In genomic region chr6:32127409-32127716, GRCh38 we compare ENCODE assay signal across 8 cellular contexts. TPM values are rescaled to one million over a fixed set of nuclear protein-coding genes. Genes with fewer than 3 reads are reported as not detected.
DNase-seq lines count a peak whose midpoint lies in the region; ATAC-seq and TF ChIP-seq lines count a peak whose summit lies in the region.

No MANE protein-coding gene starts in this region.

- WGBS in heart left ventricle, 4 donors, result 6 to 7% (median 6%) methylated on average over 9 of the region's 9 CpGs
- WGBS in mesodermal cell (ENCODE audit: insufficient coverage in 2 of 2), 2 experiments, result 15 to 28% methylated on average over 7 to 9 of the region's 9 CpGs
- 3% methylated on average over 9 of the region's 9 CpGs for WGBS in urinary bladder

- H3K4me3 ChIP-seq in heart left ventricle, result peak overlapping the region; percentile 61 to 100 (median 84)
- peak overlapping the region; percentile 98 for H3K4me3 ChIP-seq in mesodermal cell (ENCODE audit: extremely low read depth, insufficient read depth, low read length, poor library complexity, severe bottlenecking)
- peak overlapping the region; percentile 90 for H3K4me3 ChIP-seq in urinary bladder (ENCODE audit: low read depth, low read length)

- peaks cover 48% of the 10 kb centered on the region for H3K36me3 Mint-ChIP-seq in MCF 10A (ENCODE audit: insufficient read depth, unreplicated experiment)

- POLR2A ChIA-PET in MCF 10A (lab: Yijun Ruan, JAX), result interaction anchor here (0.5 to 5.1 kb wide), 13 partner anchors 10 to 666 kb away, joined by 3 to 100 read pairs (median 6); partner anchors contain the start of genes AGPAT1, BAG6, DXO and PBX2

- H3K4me1 ChIP-seq in heart left ventricle, result peaks cover 11 to 38% (median 25%) of the 10 kb centered on the region in 12 donors
- peaks cover 16% of the 10 kb centered on the region for H3K4me1 ChIP-seq in mesodermal cell (ENCODE audit: control insufficient read depth, insufficient read depth, low read length, poor library complexity, severe bottlenecking)
- H3K4me1 ChIP-seq in urinary bladder (ENCODE audit: insufficient read depth), result no peaks in the 10 kb centered on the region

- no peaks in the 10 kb centered on the region for H3K27me3 ChIP-seq in heart left ventricle

- intact Hi-C loops in heart left ventricle (cut with DNase I), result loop anchor here in 3 of 10 donors (5.0 kb wide), 3 partner anchors 50 to 845 kb away; partner anchors contain the start of genes AGPAT1 (in 1 of the 3), GPSM3 (in 1 of the 3), PBX2 (in 1 of the 3) and RNF5 (in 1 of the 3)
- intact Hi-C loops in Right ventricle myocardium superior (cut with DNase I), result no loop called here
- intact Hi-C loops in MCF 10A (cut with micrococcal nuclease), result no loop called here

- peak overlapping the region in 11 of 12 donors; percentile 77 to 94 (median 87) for H3K27ac ChIP-seq in heart left ventricle
- peak overlapping the region; percentile 94 for H3K27ac ChIP-seq in mesodermal cell (ENCODE audit: low read depth, low read length, severe bottlenecking)
- H3K27ac ChIP-seq in urinary bladder (ENCODE audit: low read depth), result no peak overlapping the region

- H3K27ac Mint-ChIP-seq in MCF 10A (ENCODE audit: low read depth, unreplicated experiment), result peak overlapping the region; percentile 96

- no TSS peak for BruUV-seq in MCF 10A (replicated peaks; lab: Mats Ljungman, UMichigan)

- peaks cover 26% of the 10 kb centered on the region for H3K4me1 Mint-ChIP-seq in MCF 10A (ENCODE audit: insufficient read depth, unreplicated experiment)

- TF ChIP-seq CTCF in heart left ventricle (IDR thresholded peaks at IDR 0.05) (no peak), MCF 10A (IDR thresholded peaks at IDR 0.05; ENCODE audit: unreplicated experiment) (no peak)

- ATAC-seq in heart left ventricle (no peak), Right ventricle myocardium superior (ENCODE audit: poor library complexity) (no peak), GM19467 (IDR thresholded peaks at IDR 0.05; ENCODE audit: unreplicated experiment) (no peak), HG02763 (IDR thresholded peaks at IDR 0.05; ENCODE audit: unreplicated experiment) (no peak)

- H3K4me3 Mint-ChIP-seq in MCF 10A (ENCODE audit: unreplicated experiment), result peak overlapping the region; percentile 99

- no peak for TF ChIP-seq POLR2A in heart left ventricle (IDR thresholded peaks at IDR 0.05)
- no peak for TF ChIP-seq POLR2A in erythroblast (IDR thresholded peaks at IDR 0.05; ENCODE audit: low read length)

- CTCF ChIA-PET in MCF 10A (lab: Yijun Ruan, JAX), result interaction anchor here (0.6 to 2.0 kb wide), 4 partner anchors 9 to 165 kb away, joined by 4 to 9 read pairs (median 6); no protein-coding TSS in a partner anchor

- no peaks in the 10 kb centered on the region for H3K9me3 ChIP-seq in heart left ventricle
- no peaks in the 10 kb centered on the region for H3K9me3 ChIP-seq in mesodermal cell (ENCODE audit: control insufficient read depth, low read length)

- H3K36me3 ChIP-seq in heart left ventricle (peaks cover 0 to 48% (median 43%) of the 10 kb centered on the region in 9 donors), mesodermal cell (ENCODE audit: control insufficient read depth, insufficient read depth, low read length) (peaks cover 36% of the 10 kb centered on the region), urinary bladder (ENCODE audit: insufficient read depth) (no peaks in the 10 kb centered on the region)

- no peaks in the 10 kb centered on the region for H3K27me3 Mint-ChIP-seq in MCF 10A (ENCODE audit: insufficient read depth, unreplicated experiment)

- DNase-seq in heart left ventricle (no peak), Right ventricle myocardium superior (no peak), MCF 10A (ENCODE audit: unreplicated experiment) (no peak), erythroblast (lab: John Stamatoyannopoulos, UW) (no peak)

- H3K9me3 Mint-ChIP-seq in MCF 10A (ENCODE audit: unreplicated experiment), result no peaks in the 10 kb centered on the region

RNA-seq across cellular contexts. Expression of gene ATF6B, which starts 0.7 kb away (rescaled TPM):
- 10 to 100 TPM; 11.1 to 56.8 (median 28.7) TPM for total RNA-seq in heart left ventricle
- 10 to 100 TPM; 26.8 to 28.8 TPM for polyA plus RNA-seq in heart left ventricle
- total RNA-seq in Right ventricle myocardium superior, result 21.5 TPM
- total RNA-seq in MCF 10A (2022), result 65.6 and 86.5 TPM in 2 replicates
- polyA plus RNA-seq in mesodermal cell (2013, experiment 1 of 2), result 41.8 TPM
- polyA plus RNA-seq in mesodermal cell (2013, experiment 2 of 2), result 39.0 TPM
- 28.8 TPM for total RNA-seq in urinary bladder
- polyA plus RNA-seq in urinary bladder, result 68.3 TPM

RNA-seq across cellular contexts. Expression of gene FKBPL, which starts 2.7 kb away (rescaled TPM):
- 1 to 10 TPM; 1.3 to 3.7 (median 2.9) TPM for total RNA-seq in heart left ventricle
- polyA plus RNA-seq in heart left ventricle, result 1 to 10 TPM; 2.9 to 9.3 TPM
- total RNA-seq in Right ventricle myocardium superior, result 2.5 TPM
- total RNA-seq in MCF 10A (2022), result 4.8 and 5.8 TPM in 2 replicates
- 8.8 TPM for polyA plus RNA-seq in mesodermal cell (2013, experiment 1 of 2)
- polyA plus RNA-seq in mesodermal cell (2013, experiment 2 of 2), result 6.4 TPM
- 3.0 TPM for total RNA-seq in urinary bladder
- polyA plus RNA-seq in urinary bladder, result 5.6 TPM

RNA-seq across cellular contexts. Expression of gene TNXB, which starts 18.2 kb away (rescaled TPM):
- total RNA-seq in heart left ventricle (100 to 1,000 TPM in 3 of 9 donors, 10 to 100 TPM in 6; 17.8 to 234 (median 56.9) TPM), Right ventricle myocardium superior (65.8 TPM), MCF 10A (2022) (3.0 and 4.3 TPM in 2 replicates), urinary bladder (171 TPM)
- polyA plus RNA-seq in heart left ventricle (10 to 100 TPM; 23.8 to 47.9 TPM), urinary bladder (93.5 TPM)
- polyA plus RNA-seq in mesodermal cell (2013, experiment 1 of 2), result 6.4 TPM
- 3.8 TPM for polyA plus RNA-seq in mesodermal cell (2013, experiment 2 of 2)

RNA-seq across cellular contexts. Expression of gene PRRT1, which starts 24.4 kb away (rescaled TPM):
- total RNA-seq in heart left ventricle (1 to 10 TPM in 1 of 9 donors, under 1 TPM in 8; 0.28 to 1.1 (median 0.61) TPM), Right ventricle myocardium superior (0.51 TPM), MCF 10A (2022) (0.17 and 0.19 TPM in 2 replicates), urinary bladder (0.42 TPM)
- polyA plus RNA-seq in heart left ventricle (under 1 TPM; 0.82 to 0.95 TPM), urinary bladder (10.8 TPM)
- 4.9 TPM for polyA plus RNA-seq in mesodermal cell (2013, experiment 1 of 2)
- polyA plus RNA-seq in mesodermal cell (2013, experiment 2 of 2), result 3.4 TPM

RNA-seq across cellular contexts. Expression of gene PPT2, which starts 26.6 kb away (rescaled TPM):
- total RNA-seq in heart left ventricle, result 10 to 100 TPM; 17.1 to 34.0 (median 22.7) TPM
- polyA plus RNA-seq in heart left ventricle, result 10 to 100 TPM; 13.1 to 21.6 TPM
- total RNA-seq in Right ventricle myocardium superior, result 20.4 TPM
- 3.7 and 5.4 TPM in 2 replicates for total RNA-seq in MCF 10A (2022)
- 60.2 TPM for polyA plus RNA-seq in mesodermal cell (2013, experiment 1 of 2)
- polyA plus RNA-seq in mesodermal cell (2013, experiment 2 of 2), result 42.3 TPM
- total RNA-seq in urinary bladder, result 29.6 TPM
- 20.0 TPM for polyA plus RNA-seq in urinary bladder
